ENCODE assay signal across 20 cellular contexts in genomic region chr6:56278186-56278585, GRCh38. TPM values are rescaled to one million over a fixed set of nuclear protein-coding genes. Genes with fewer than 3 reads are reported as not detected.
DNase-seq lines count a peak whose midpoint lies in the region; ATAC-seq and TF ChIP-seq lines count a peak whose summit lies in the region.
"Had no signal": no experiment of that assay in that cellular context is flagged by ENCODE, and none has a peak within 500 bp of the region (broad histone marks: within the 10 kb centered on the region; RNA-seq: fewer than 3 reads in every experiment).

No MANE protein-coding gene starts in this region.

- H3K4me2 ChIP-seq in IMR-90 (ENCODE audit: low read depth, low read length), result no peak overlapping the region
- H3K4me2 ChIP-seq in H9 (ENCODE audit: insufficient read depth, insufficient read length, low read length), result no peak overlapping the region
- no peak overlapping the region for H3K4me2 ChIP-seq in SK-N-SH

- no peaks in the 10 kb centered on the region for H3K23me2 ChIP-seq in H9 (ENCODE audit: insufficient read length, low read depth, low read length, poor library complexity, severe bottlenecking)

- no peak overlapping the region for H3K4ac ChIP-seq in IMR-90 (ENCODE audit: low read depth, low read length)
- no peak overlapping the region for H3K4ac ChIP-seq in H9 (ENCODE audit: low read depth, low read length)

- H2BK12ac ChIP-seq in H9 (ENCODE audit: insufficient read length, low read depth, low read length), result no peak overlapping the region

- H3K4me1 ChIP-seq in IMR-90 (ENCODE audit: control insufficient read depth, insufficient read depth, low read length) (no peaks in the 10 kb centered on the region), H9 (ENCODE audit: insufficient read depth, low read length) (no peaks in the 10 kb centered on the region), SK-N-SH (ENCODE audit: control insufficient read depth in 1 of 2, insufficient read depth in 2 of 2, low read depth in 1 of 2, low read length in 1 of 2) (no peaks in the 10 kb centered on the region; a peak in 1 of 4 replicates)
- H3K4me1 ChIP-seq: esophagus squamous epithelium, right lobe of liver had no signal

- peaks cover 2% of the 10 kb centered on the region for H3K9me3 Mint-ChIP-seq in activated CD4-positive, alpha-beta T cell treated with anti-CD3 and anti-CD28 coated beads for 36 hours (ENCODE audit: low read depth)
- peaks cover 4 to 14% of the 10 kb centered on the region in 2 experiments; a peak in 4 of 5 replicates for H3K9me3 Mint-ChIP-seq in H9

- H2AK9ac ChIP-seq in IMR-90 (replicated peaks; ENCODE audit: low read depth, low read length, poor library complexity), result no peak overlapping the region

- POLR2A ChIA-PET in IMR-90 (lab: Charles Lee; ENCODE audit: unreplicated experiment), result no interaction called here
- POLR2A ChIA-PET in activated CD4-positive, alpha-beta T cell treated with anti-CD3 and anti-CD28 coated beads for 36 hours (lab: Charles Lee), result interaction anchor here (0.6 kb wide), 1 partner anchor 640 kb away, joined by 3 read pairs; no protein-coding TSS in a partner anchor
- POLR2A ChIA-PET in SK-N-SH (lab: Yijun Ruan, JAX), result no interaction called here

- dilution Hi-C loops in IMR-90 (cut with HindIII; ENCODE audit: low sequenced_read_pairs, unreplicated experiment), result no loop called here

- TF ChIP-seq CTCF in IMR-90 (conservative IDR thresholded peaks at IDR 0.05; ENCODE audit: low read depth, low read length) (no peak), H9 (conservative IDR thresholded peaks at IDR 0.05) (no peak), SK-N-SH (IDR thresholded peaks at IDR 0.05) (no peak)

- BruUV-seq in IMR-90 (replicated peaks; lab: Mats Ljungman, UMichigan), result no TSS peak

- H3K36me3 Mint-ChIP-seq in activated CD4-positive, alpha-beta T cell treated with anti-CD3 and anti-CD28 coated beads for 36 hours (ENCODE audit: low read depth), result no peaks in the 10 kb centered on the region
- peaks cover 0 to 5% (median 0%) of the 10 kb centered on the region in 3 experiments; a peak in 3 of 7 replicates for H3K36me3 Mint-ChIP-seq in H9 (ENCODE audit: insufficient read depth in 1 of 3, low read depth in 3 of 3)
- H3K36me3 Mint-ChIP-seq: activated CD4-positive, alpha-beta memory T cell treated with anti-CD3 and anti-CD28 coated beads for 36 hours; stimulated activated naive B cell treated with anti-CD40 and anti-IgM and Interleukin-4, amounts not matched to agents 10 μg/mL and 1 μg/mL and 100 μg/mL, for 72 hours had no signal

- H2BK20ac ChIP-seq in IMR-90 (ENCODE audit: low read depth, low read length) (no peak overlapping the region), H9 (ENCODE audit: low read depth, low read length, poor library complexity, severe bottlenecking) (no peak overlapping the region)

- H3K4me3 ChIP-seq in IMR-90 (ENCODE audit: insufficient read depth, low read depth, low read length) (no peak overlapping the region), SK-N-SH (ENCODE audit: low read depth in 2 of 2, low read length in 1 of 2) (no peak overlapping the region)
- H3K4me3 ChIP-seq: esophagus squamous epithelium, right lobe of liver had no signal

- no peak overlapping the region for H3K9ac ChIP-seq in IMR-90 (ENCODE audit: low read depth, low read length)
- no peak overlapping the region for H3K9ac ChIP-seq in H9 (ENCODE audit: extremely low read depth, insufficient read length, low read length)
- no peak overlapping the region for H3K9ac ChIP-seq in SK-N-SH

- H3K27ac ChIP-seq in IMR-90 (ENCODE audit: insufficient read depth, low read length) (no peak overlapping the region), H9 (ENCODE audit: insufficient read length, low read depth, low read length) (no peak overlapping the region), SK-N-SH (ENCODE audit: low read depth in 2 of 2, low read length in 1 of 2) (peak overlapping the region in 1 of 2 experiments; percentile 50; a peak in 1 of 4 replicates)
- H3K27ac ChIP-seq: esophagus squamous epithelium, right lobe of liver had no signal

- CTCF ChIA-PET in IMR-90 (lab: Yijun Ruan, JAX), result no interaction called here
- CTCF ChIA-PET in activated CD4-positive, alpha-beta T cell treated with anti-CD3 and anti-CD28 coated beads for 36 hours (lab: Charles Lee), result interaction anchor here (1.0 kb wide), 1 partner anchor 21 kb away, joined by 3 read pairs; no protein-coding TSS in a partner anchor
- CTCF ChIA-PET in SK-N-SH (lab: Yijun Ruan, JAX), result interaction anchor here (0.6 to 1.2 kb wide), 3 partner anchors 15 to 36 kb away, joined by 3 to 5 read pairs (median 3); no protein-coding TSS in a partner anchor

- H3K4me1 Mint-ChIP-seq in activated CD4-positive, alpha-beta T cell treated with anti-CD3 and anti-CD28 coated beads for 36 hours, result no peaks in the 10 kb centered on the region
- peaks cover 13 to 17% of the 10 kb centered on the region in 2 experiments for H3K4me1 Mint-ChIP-seq in H9
- H3K4me1 Mint-ChIP-seq: stimulated activated naive B cell treated with anti-CD40 and anti-IgM and Interleukin-4, amounts not matched to agents 10 μg/mL and 1 μg/mL and 100 μg/mL, for 72 hours had no signal

- H2AK5ac ChIP-seq in IMR-90 (ENCODE audit: low read depth, low read length) (no peak overlapping the region), H9 (ENCODE audit: insufficient read length, low read length) (no peak overlapping the region)

- ATAC-seq in IMR-90 (ENCODE audit: low read depth), result no peak
- no peak for ATAC-seq in activated CD4-positive, alpha-beta T cell treated with anti-CD3 and anti-CD28 coated beads for 36 hours
- no peak for ATAC-seq in GM18519 (IDR thresholded peaks at IDR 0.05; ENCODE audit: low FRiP score, unreplicated experiment)
- ATAC-seq: right lobe of liver; Right ventricle myocardium inferior; stimulated activated naive B cell treated with anti-CD40 and anti-IgM and Interleukin-4, amounts not matched to agents 10 μg/mL and 1 μg/mL and 100 μg/mL, for 72 hours had no signal

- no peaks in the 10 kb centered on the region for H3K27me3 Mint-ChIP-seq in activated CD4-positive, alpha-beta T cell treated with anti-CD3 and anti-CD28 coated beads for 36 hours
- no peaks in the 10 kb centered on the region for H3K27me3 Mint-ChIP-seq in H9 (ENCODE audit: low read depth)
- H3K27me3 Mint-ChIP-seq: activated CD4-positive, alpha-beta memory T cell treated with anti-CD3 and anti-CD28 coated beads for 36 hours; stimulated activated naive B cell treated with anti-CD40 and anti-IgM and Interleukin-4, amounts not matched to agents 10 μg/mL and 1 μg/mL and 100 μg/mL, for 72 hours had no signal

- no peaks in the 10 kb centered on the region for H3K27me3 ChIP-seq in IMR-90 (ENCODE audit: control insufficient read depth, insufficient read depth, low read length)
- no peaks in the 10 kb centered on the region for H3K27me3 ChIP-seq in H9 (ENCODE audit: insufficient read depth, low read length)
- H3K27me3 ChIP-seq in SK-N-SH (ENCODE audit: insufficient read depth), result no peaks in the 10 kb centered on the region; the same call in 1 of the 2 replicates
- H3K27me3 ChIP-seq: esophagus squamous epithelium, right lobe of liver had no signal

- intact Hi-C loops in IMR-90 (cut with micrococcal nuclease), result no loop called here
- intact Hi-C loops in activated CD4-positive, alpha-beta T cell treated with anti-CD3 and anti-CD28 coated beads for 36 hours (cut with DNase I, micrococcal nuclease), result no loop called here

- H2BK5ac ChIP-seq in IMR-90 (ENCODE audit: low read depth, low read length, poor library complexity, severe bottlenecking), result no peak overlapping the region
- H2BK5ac ChIP-seq in H9 (ENCODE audit: insufficient read length, low read length), result no peak overlapping the region

- H3K4me3 Mint-ChIP-seq in activated CD4-positive, alpha-beta T cell treated with anti-CD3 and anti-CD28 coated beads for 36 hours, result no peak overlapping the region
- H3K4me3 Mint-ChIP-seq in H9, result no peak overlapping the region
- H3K4me3 Mint-ChIP-seq: activated CD4-positive, alpha-beta memory T cell treated with anti-CD3 and anti-CD28 coated beads for 36 hours; stimulated activated naive B cell treated with anti-CD40 and anti-IgM and Interleukin-4, amounts not matched to agents 10 μg/mL and 1 μg/mL and 100 μg/mL, for 72 hours had no signal

- no peak for TF ChIP-seq RAD21 in IMR-90 (IDR thresholded peaks at IDR 0.05; ENCODE audit: low read length)
- TF ChIP-seq RAD21 in SK-N-SH (IDR thresholded peaks at IDR 0.05; ENCODE audit: low read length), result no peak

- in situ Hi-C loops in IMR-90 (cut with MboI; ENCODE audit: low sequenced_read_pairs), result loop anchor here (25.0 kb wide), 2 partner anchors 841 to 991 kb away; no protein-coding TSS in a partner anchor

- no peaks in the 10 kb centered on the region for H3F3A ChIP-seq in SK-N-SH (replicated peaks; ENCODE audit: insufficient read depth)

- no peak overlapping the region for H3T11ph ChIP-seq in H9 (ENCODE audit: low read length)

- H3K79me1 ChIP-seq in IMR-90 (ENCODE audit: low read depth in 1 of 2, low read length in 2 of 2) (no peaks in the 10 kb centered on the region), H9 (ENCODE audit: insufficient read depth, low read depth, low read length, poor library complexity, severe bottlenecking) (no peaks in the 10 kb centered on the region)

- no peaks in the 10 kb centered on the region for H3K79me2 ChIP-seq in H9 (ENCODE audit: insufficient read depth, low read length)
- no peaks in the 10 kb centered on the region for H3K79me2 ChIP-seq in SK-N-SH (ENCODE audit: insufficient read depth)

- H3K14ac ChIP-seq in IMR-90 (replicated peaks; ENCODE audit: low read depth, low read length) (peak overlapping the region; percentile 21; the same call in 1 of the 2 replicates), H9 (ENCODE audit: insufficient read depth, low read length) (no peak overlapping the region)

- H3K18ac ChIP-seq in IMR-90 (ENCODE audit: low read depth, low read length), result no peak overlapping the region
- H3K18ac ChIP-seq in H9 (ENCODE audit: insufficient read length, low read depth, low read length), result no peak overlapping the region

- no peaks in the 10 kb centered on the region for H4K20me1 ChIP-seq in IMR-90 (ENCODE audit: insufficient read depth, low read length)
- no peaks in the 10 kb centered on the region for H4K20me1 ChIP-seq in H9 (ENCODE audit: control insufficient read depth, insufficient read depth, insufficient read length)
- no peaks in the 10 kb centered on the region for H4K20me1 ChIP-seq in SK-N-SH (ENCODE audit: insufficient read depth)

- TF ChIP-seq EP300 in SK-N-SH (IDR thresholded peaks at IDR 0.05; ENCODE audit: borderline replicate concordance in 1 of 2, low read depth in 1 of 2, low read length in 1 of 2), result no peak

- no peak for DNase-seq in IMR-90
- DNase-seq in NCI-H748 treated with DMSO at 0.1 percent for 48 hours (lab: John Stamatoyannopoulos, UW), result peak; percentile 83
- DNase-seq in foreskin melanocyte, result peak; percentile 50
- DNase-seq in activated CD4-positive, alpha-beta T cell treated with anti-CD3 and anti-CD28 coated beads for 36 hours, result no peak
- DNase-seq in H9, result no peak
- DNase-seq in SK-N-SH, result no peak
- DNase-seq: activated CD4-positive, alpha-beta memory T cell treated with anti-CD3 and anti-CD28 coated beads for 36 hours; activated gamma-delta T cell treated with Interleukin-2 at 50 U/mL for 16 hours; activated T-cell treated with anti-CD3 and anti-CD28 coated beads for 4 hours; effector CD4-positive, alpha-beta T cell; EL; esophagus squamous epithelium; GOT3; NCI-H1436; right lobe of liver; stimulated activated naive B cell treated with anti-CD40 and anti-IgM and Interleukin-4, amounts not matched to agents 10 μg/mL and 1 μg/mL and 100 μg/mL, for 72 hours had no signal

- H2AFZ ChIP-seq in IMR-90 (replicated peaks; ENCODE audit: low read length, poor library complexity) (no peak overlapping the region), H9 (ENCODE audit: low read length) (no peak overlapping the region), SK-N-SH (ENCODE audit: low read depth) (no peak overlapping the region)

- no peak overlapping the region for H4K91ac ChIP-seq in IMR-90 (ENCODE audit: insufficient read depth, low read depth, low read length)
- H4K91ac ChIP-seq in H9 (ENCODE audit: insufficient read length, low read depth, low read length), result no peak overlapping the region

- H4K8ac ChIP-seq in IMR-90 (ENCODE audit: low read depth in 2 of 2, low read length in 2 of 2), result no peak overlapping the region
- H4K8ac ChIP-seq in H9 (replicated peaks; ENCODE audit: insufficient read length, low read depth, low read length), result no peak overlapping the region

- H3K9me3 ChIP-seq in IMR-90 (ENCODE audit: control insufficient read depth, insufficient read depth, low read length) (no peaks in the 10 kb centered on the region), H9 (ENCODE audit: control insufficient read depth, low read depth, low read length) (no peaks in the 10 kb centered on the region), SK-N-SH (no peaks in the 10 kb centered on the region)
- H3K9me3 ChIP-seq: esophagus squamous epithelium, right lobe of liver had no signal

- no peaks in the 10 kb centered on the region for H3K9me2 ChIP-seq in SK-N-SH

- WGBS in IMR-90 (ENCODE audit: extremely low coverage in 2 of 2, insufficient read length in 1 of 2), 2 experiments, result no CpG with 5 or more reads among the region's 2 CpGs
- no CpG with 5 or more reads among the region's 2 CpGs for WGBS in H9 (ENCODE audit: extremely low coverage, insufficient read length, low lambda C conversion rate)
- WGBS in SK-N-SH (ENCODE audit: low lambda C conversion rate), result 31% methylated on average over 2 of the region's 2 CpGs

- H2BK15ac ChIP-seq in IMR-90 (ENCODE audit: low read depth, low read length), result no peak overlapping the region
- no peak overlapping the region for H2BK15ac ChIP-seq in H9 (ENCODE audit: low read depth, low read length)

- H2BK120ac ChIP-seq in IMR-90 (ENCODE audit: low read depth, low read length), result no peak overlapping the region
- H2BK120ac ChIP-seq in H9 (ENCODE audit: low read depth, low read length, poor library complexity, severe bottlenecking), result no peak overlapping the region

- H3K56ac ChIP-seq in IMR-90 (ENCODE audit: extremely low read depth, insufficient read depth, low read length), result no peak overlapping the region
- H3K56ac ChIP-seq in H9 (ENCODE audit: insufficient read length, low read depth, low read length), result no peak overlapping the region

- H4K5ac ChIP-seq in IMR-90 (ENCODE audit: low read depth, low read length) (no peak overlapping the region), H9 (ENCODE audit: insufficient read length, low read depth, low read length) (no peak overlapping the region)

- TF ChIP-seq POLR2A in IMR-90 (IDR thresholded peaks at IDR 0.05; ENCODE audit: low read depth, low read length), result no peak

- H3K36me3 ChIP-seq in IMR-90 (ENCODE audit: control insufficient read depth, insufficient read depth, low read length) (no peaks in the 10 kb centered on the region), SK-N-SH (replicated peaks in 1 of 2; ENCODE audit: control insufficient read depth in 1 of 2, insufficient read depth in 2 of 2, low read length in 1 of 2) (no peaks in the 10 kb centered on the region)
- H3K36me3 ChIP-seq: esophagus squamous epithelium, right lobe of liver had no signal

- H3K27ac Mint-ChIP-seq in activated CD4-positive, alpha-beta T cell treated with anti-CD3 and anti-CD28 coated beads for 36 hours, result no peak overlapping the region
- peak overlapping the region in 1 of 3 experiments; percentile 35; a peak in 1 of 7 replicates for H3K27ac Mint-ChIP-seq in H9
- H3K27ac Mint-ChIP-seq: activated CD4-positive, alpha-beta memory T cell treated with anti-CD3 and anti-CD28 coated beads for 36 hours; stimulated activated naive B cell treated with anti-CD40 and anti-IgM and Interleukin-4, amounts not matched to agents 10 μg/mL and 1 μg/mL and 100 μg/mL, for 72 hours had no signal

- H3K9me1 ChIP-seq in IMR-90 (ENCODE audit: insufficient read depth, low read length), result no peaks in the 10 kb centered on the region

- H3K23ac ChIP-seq in IMR-90 (ENCODE audit: low read depth, low read length) (no peak overlapping the region), H9 (ENCODE audit: insufficient read length, low read depth, low read length) (no peak overlapping the region)

RNA-seq across cellular contexts. Expression of gene COL21A1, which starts 30.8 kb away (rescaled TPM):
- total RNA-seq in IMR-90 (2012; rRNA removed) (not detected in 2 replicates), H9 (2021) (1.4 and 1.8 TPM in 2 replicates)
- polyA plus RNA-seq in IMR-90 (2012; rRNA removed) (0.05 TPM in 1 of 2 replicates, not detected in the other), SK-N-SH (2012; rRNA removed) (0.07 and 0.19 TPM in 2 replicates)
- polyA plus RNA-seq in IMR-90 (2012; cell fraction: cytosol; rRNA removed), result 0.01 TPM in 1 of 2 replicates, not detected in the other
- polyA plus RNA-seq in IMR-90 (2012; cell fraction: nucleus; rRNA removed; ENCODE audit: low replicate concordance), result 0.22 TPM in 1 of 2 replicates, not detected in the other
- not detected for total RNA-seq in activated CD4-positive, alpha-beta T cell treated with anti-CD3 and anti-CD28 coated beads for 36 hours
- polyA plus RNA-seq in SK-N-SH (2012; cell fraction: cytosol; rRNA removed), result 0.14 and 0.18 TPM in 2 replicates
- polyA plus RNA-seq in SK-N-SH (2012; cell fraction: nucleus; rRNA removed), result 0.20 and 0.42 TPM in 2 replicates
- total RNA-seq: activated CD4-positive, alpha-beta memory T cell treated with anti-CD3 and anti-CD28 coated beads for 36 hours; NCI-H460; T-helper 1 cell treated with Interleukin-12 subunit alpha and Interleukin-12 subunit beta and Interleukin-4 antibody, amounts not matched to agents 30 ng/mL and 1 ng/mL, for 36 hours had no signal

Comparison
In these comparisons a context has a peak if more than half of its experiments do, and no peak if none do; other contexts are left out.
1. DNase-seq: peak in NCI-H748 treated with DMSO at 0.1 percent for 48 hours (single experiment) and foreskin melanocyte (single experiment); none in IMR-90 (single experiment), activated CD4-positive, alpha-beta T cell treated with anti-CD3 and anti-CD28 coated beads for 36 hours (single experiment), H9 (single experiment) and SK-N-SH (single experiment).